In the genomic region with DNA sequence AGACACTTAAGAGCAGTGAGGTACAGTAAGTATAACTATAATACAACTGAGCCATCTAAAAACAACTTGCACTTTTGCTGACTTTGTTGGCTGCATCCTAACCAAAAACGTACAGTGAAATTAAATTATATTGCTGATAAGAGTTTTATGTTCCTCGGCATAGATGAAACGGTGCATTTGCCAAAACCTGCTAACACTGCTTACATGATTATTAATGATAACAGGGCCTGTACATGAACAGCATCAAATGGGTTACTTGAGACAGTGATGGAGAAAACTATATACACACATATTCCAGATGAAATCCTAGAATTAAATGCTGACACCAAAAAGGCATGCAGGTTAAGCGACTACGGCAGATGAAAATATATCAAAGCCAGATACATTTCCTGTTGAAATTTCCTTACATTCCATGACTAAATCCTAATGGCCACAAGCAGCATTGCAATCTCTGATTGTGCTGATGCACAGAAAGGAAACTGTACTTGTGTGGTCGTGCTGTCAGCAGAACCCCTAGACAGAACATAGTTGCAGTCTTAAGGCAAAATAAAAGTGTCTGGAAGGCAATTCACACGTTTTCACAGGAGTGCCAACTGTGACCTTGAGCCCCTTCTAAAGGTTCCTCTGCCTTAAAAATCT, we compare ENCODE assay signal across 1 cellular context.
TF ChIP-seq lines count a peak whose summit lies in the region.

No MANE protein-coding gene starts in this region.

TF ChIP-seq in SK-N-SH, 30 proteins besides CTCF, POLR2A, EP300 and RAD21 (continued from another document):
- no peak for TF ChIP-seq CHD2 (IDR thresholded peaks at IDR 0.05; ENCODE audit: low read length, partially characterized antibody)
- TF ChIP-seq MEF2A (IDR thresholded peaks at IDR 0.05; ENCODE audit: borderline replicate concordance, low read depth): no peak
- TF ChIP-seq GATA2 (CRISPR knock-in tag; IDR thresholded peaks at IDR 0.05): peak; percentile 73
- no peak for TF ChIP-seq MXI1 (IDR thresholded peaks at IDR 0.05; ENCODE audit: low read depth, low read length)
- TF ChIP-seq FOSL2 (IDR thresholded peaks at IDR 0.05; ENCODE audit: borderline replicate concordance, low read depth): no peak
- TF ChIP-seq, protein P1, sequence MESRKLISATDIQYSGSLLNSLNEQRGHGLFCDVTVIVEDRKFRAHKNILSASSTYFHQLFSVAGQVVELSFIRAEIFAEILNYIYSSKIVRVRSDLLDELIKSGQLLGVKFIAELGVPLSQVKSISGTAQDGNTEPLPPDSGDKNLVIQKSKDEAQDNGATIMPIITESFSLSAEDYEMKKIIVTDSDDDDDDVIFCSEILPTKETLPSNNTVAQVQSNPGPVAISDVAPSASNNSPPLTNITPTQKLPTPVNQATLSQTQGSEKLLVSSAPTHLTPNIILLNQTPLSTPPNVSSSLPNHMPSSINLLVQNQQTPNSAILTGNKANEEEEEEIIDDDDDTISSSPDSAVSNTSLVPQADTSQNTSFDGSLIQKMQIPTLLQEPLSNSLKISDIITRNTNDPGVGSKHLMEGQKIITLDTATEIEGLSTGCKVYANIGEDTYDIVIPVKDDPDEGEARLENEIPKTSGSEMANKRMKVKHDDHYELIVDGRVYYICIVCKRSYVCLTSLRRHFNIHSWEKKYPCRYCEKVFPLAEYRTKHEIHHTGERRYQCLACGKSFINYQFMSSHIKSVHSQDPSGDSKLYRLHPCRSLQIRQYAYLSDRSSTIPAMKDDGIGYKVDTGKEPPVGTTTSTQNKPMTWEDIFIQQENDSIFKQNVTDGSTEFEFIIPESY (IDR thresholded peaks at IDR 0.05; ENCODE audit: borderline replicate concordance, low read depth): no peak
- TF ChIP-seq NRF1 (IDR thresholded peaks at IDR 0.05; ENCODE audit: low read depth, low read length): no peak
- peak; percentile 52; the same call in 1 of the 2 replicates for TF ChIP-seq RCOR1 (IDR thresholded peaks at IDR 0.05; ENCODE audit: low read length)
- TF ChIP-seq, protein P2, sequence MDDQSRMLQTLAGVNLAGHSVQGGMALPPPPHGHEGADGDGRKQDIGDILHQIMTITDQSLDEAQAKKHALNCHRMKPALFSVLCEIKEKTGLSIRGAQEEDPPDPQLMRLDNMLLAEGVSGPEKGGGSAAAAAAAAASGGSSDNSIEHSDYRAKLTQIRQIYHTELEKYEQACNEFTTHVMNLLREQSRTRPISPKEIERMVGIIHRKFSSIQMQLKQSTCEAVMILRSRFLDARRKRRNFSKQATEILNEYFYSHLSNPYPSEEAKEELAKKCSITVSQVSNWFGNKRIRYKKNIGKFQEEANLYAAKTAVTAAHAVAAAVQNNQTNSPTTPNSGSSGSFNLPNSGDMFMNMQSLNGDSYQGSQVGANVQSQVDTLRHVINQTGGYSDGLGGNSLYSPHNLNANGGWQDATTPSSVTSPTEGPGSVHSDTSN (IDR thresholded peaks at IDR 0.05): no peak
- TF ChIP-seq FOXJ3 (CRISPR knock-in tag; IDR thresholded peaks at IDR 0.05): no peak
- TF ChIP-seq, protein P3, sequence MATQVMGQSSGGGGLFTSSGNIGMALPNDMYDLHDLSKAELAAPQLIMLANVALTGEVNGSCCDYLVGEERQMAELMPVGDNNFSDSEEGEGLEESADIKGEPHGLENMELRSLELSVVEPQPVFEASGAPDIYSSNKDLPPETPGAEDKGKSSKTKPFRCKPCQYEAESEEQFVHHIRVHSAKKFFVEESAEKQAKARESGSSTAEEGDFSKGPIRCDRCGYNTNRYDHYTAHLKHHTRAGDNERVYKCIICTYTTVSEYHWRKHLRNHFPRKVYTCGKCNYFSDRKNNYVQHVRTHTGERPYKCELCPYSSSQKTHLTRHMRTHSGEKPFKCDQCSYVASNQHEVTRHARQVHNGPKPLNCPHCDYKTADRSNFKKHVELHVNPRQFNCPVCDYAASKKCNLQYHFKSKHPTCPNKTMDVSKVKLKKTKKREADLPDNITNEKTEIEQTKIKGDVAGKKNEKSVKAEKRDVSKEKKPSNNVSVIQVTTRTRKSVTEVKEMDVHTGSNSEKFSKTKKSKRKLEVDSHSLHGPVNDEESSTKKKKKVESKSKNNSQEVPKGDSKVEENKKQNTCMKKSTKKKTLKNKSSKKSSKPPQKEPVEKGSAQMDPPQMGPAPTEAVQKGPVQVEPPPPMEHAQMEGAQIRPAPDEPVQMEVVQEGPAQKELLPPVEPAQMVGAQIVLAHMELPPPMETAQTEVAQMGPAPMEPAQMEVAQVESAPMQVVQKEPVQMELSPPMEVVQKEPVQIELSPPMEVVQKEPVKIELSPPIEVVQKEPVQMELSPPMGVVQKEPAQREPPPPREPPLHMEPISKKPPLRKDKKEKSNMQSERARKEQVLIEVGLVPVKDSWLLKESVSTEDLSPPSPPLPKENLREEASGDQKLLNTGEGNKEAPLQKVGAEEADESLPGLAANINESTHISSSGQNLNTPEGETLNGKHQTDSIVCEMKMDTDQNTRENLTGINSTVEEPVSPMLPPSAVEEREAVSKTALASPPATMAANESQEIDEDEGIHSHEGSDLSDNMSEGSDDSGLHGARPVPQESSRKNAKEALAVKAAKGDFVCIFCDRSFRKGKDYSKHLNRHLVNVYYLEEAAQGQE (IDR thresholded peaks at IDR 0.05; ENCODE audit: low read depth, low read length): no peak
